ENCODE assay signal across 8 cellular contexts in the genomic region with DNA sequence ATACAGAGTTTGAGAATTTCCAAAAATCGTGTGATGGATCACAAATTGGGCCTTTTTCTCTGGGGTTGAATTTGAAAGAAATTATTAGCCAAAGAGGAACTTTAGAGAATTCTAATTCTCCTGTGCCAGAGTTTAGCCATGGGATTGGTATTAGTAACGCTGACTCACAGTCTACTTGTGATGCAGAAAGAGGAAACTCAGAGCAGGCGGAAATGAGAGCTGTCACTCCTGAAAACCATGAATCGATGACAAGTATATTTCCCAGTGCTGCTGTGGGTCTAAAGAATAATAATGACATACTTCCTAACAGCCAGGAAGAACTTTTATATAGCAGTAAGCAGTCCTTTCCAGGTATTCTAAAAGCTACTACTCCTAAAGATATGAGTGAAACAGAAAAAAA.
DNase-seq lines count a peak whose midpoint lies in the region; ATAC-seq and TF ChIP-seq lines count a peak whose summit lies in the region.

No MANE protein-coding gene starts in this region.

- no peaks in the 10 kb centered on the region for H3K9me2 ChIP-seq in HCT116 (ENCODE audit: insufficient read depth)

- H3K27ac Mint-ChIP-seq in CD4-positive, CD25-positive, alpha-beta regulatory T cell: peak overlapping the region; percentile 26 to 74 (median 52)
- H3K27ac Mint-ChIP-seq in T-helper 17 cell: peak overlapping the region; percentile 41

- peaks cover 12% of the 10 kb centered on the region for H3K36me3 ChIP-seq in CD4-positive, CD25-positive, alpha-beta regulatory T cell (ENCODE audit: control insufficient read depth, insufficient read depth, low read length)
- no peaks in the 10 kb centered on the region for H3K36me3 ChIP-seq in HCT116 (ENCODE audit: control insufficient read depth in 1 of 2, insufficient read depth in 2 of 2, low read length in 2 of 2)

- H2AFZ ChIP-seq in HCT116 (ENCODE audit: low read depth, low read length, poor library complexity, severe bottlenecking): no peak overlapping the region

- peaks cover 0 to 2% (median 0%) of the 10 kb centered on the region in 7 donors for H3K9me3 Mint-ChIP-seq in CD4-positive, CD25-positive, alpha-beta regulatory T cell

- peak in 1 of 3 donors; percentile 9 for DNase-seq in CD4-positive, CD25-positive, alpha-beta regulatory T cell
- DNase-seq in HCT116 (ENCODE audit: low read depth, low spot score) (peak; percentile 12), T-helper 17 cell (no peak), hepatic stellate cell (ENCODE audit: low spot score) (peak; percentile 27), LoVo (ENCODE audit: low spot score) (no peak), GM20000 (ENCODE audit: low spot score) (no peak)

- no TSS peak for BruUV-seq in HCT116 (replicated peaks; lab: Mats Ljungman, UMichigan)

- H3K9ac ChIP-seq in HCT116 (ENCODE audit: low read length): no peak overlapping the region

- no peak overlapping the region for H3K27ac ChIP-seq in CD4-positive, CD25-positive, alpha-beta regulatory T cell (ENCODE audit: insufficient read depth, low read length, poor library complexity, severe bottlenecking)
- H3K27ac ChIP-seq in HCT116 (ENCODE audit: low read depth, low read length): no peak overlapping the region

- TF ChIP-seq CTCF in HCT116 (IDR thresholded peaks at IDR 0.05 in 2 of 3, conservative IDR thresholded peaks at IDR 0.05 in 1 of 3; ENCODE audit: borderline replicate concordance in 1 of 3, insufficient read depth in 1 of 3, low read depth in 2 of 3, low read length in 2 of 3) (no peak), GM20000 (IDR thresholded peaks at IDR 0.05; ENCODE audit: extremely low read depth, missing control alignments) (no peak)

- RAD21 ChIA-PET in HCT116 (lab: Charles Lee; ENCODE audit: low non-redundant PET in 1 of 2, low total read pairs in 2 of 2, uncharacterized antibody in 2 of 2, unreplicated experiment in 2 of 2): no interaction called here

- 0 out of 2 replicates have a peak, but pooled peaks have one; percentile 3 for TF ChIP-seq RAD21 in HCT116 (IDR thresholded peaks at IDR 0.05; ENCODE audit: low read depth)

- no peak for TF ChIP-seq POLR2A in HCT116 (IDR thresholded peaks at IDR 0.05; ENCODE audit: borderline replicate concordance, extremely low read depth, insufficient read depth, insufficient read length)

- no peaks in the 10 kb centered on the region for H3K9me3 ChIP-seq in CD4-positive, CD25-positive, alpha-beta regulatory T cell (ENCODE audit: control insufficient read depth in 2 of 2, low read length in 2 of 2)
- H3K9me3 ChIP-seq in HCT116 (ENCODE audit: control insufficient read depth in 1 of 2, insufficient read depth in 1 of 2, low read depth in 1 of 2, low read length in 2 of 2) (no peaks in the 10 kb centered on the region), T-helper 17 cell (ENCODE audit: control insufficient read depth, low read length, poor library complexity, severe bottlenecking) (no peaks in the 10 kb centered on the region)

- POLR2A ChIA-PET in HCT116 (lab: Charles Lee): interaction anchor here (0.6 kb wide), 1 partner anchor 99 kb away, joined by 3 read pairs; no protein-coding TSS in a partner anchor

- H3K4me2 ChIP-seq in HCT116 (ENCODE audit: low read length): peak overlapping the region; percentile 34; the same call in 1 of the 2 replicates

- H3K36me3 Mint-ChIP-seq in CD4-positive, CD25-positive, alpha-beta regulatory T cell: peaks cover 10% of the 10 kb centered on the region
- peaks cover 3% of the 10 kb centered on the region for H3K36me3 Mint-ChIP-seq in T-helper 17 cell (ENCODE audit: low read depth)

- CTCF ChIA-PET in HCT116 (lab: Charles Lee): no interaction called here

- no peak for ATAC-seq in CD4-positive, CD25-positive, alpha-beta regulatory T cell (ENCODE audit: low read depth in 2 of 2)
- ATAC-seq in HCT116: no peak
- ATAC-seq in T-helper 17 cell: peak; percentile 27
- ATAC-seq in GM21576 (IDR thresholded peaks at IDR 0.05; ENCODE audit: unreplicated experiment): no peak
- no peak for ATAC-seq in GM21360 (IDR thresholded peaks at IDR 0.05; ENCODE audit: unreplicated experiment)

- H4K20me1 ChIP-seq in HCT116 (ENCODE audit: insufficient read depth): no peaks in the 10 kb centered on the region

- H3K4me1 ChIP-seq in CD4-positive, CD25-positive, alpha-beta regulatory T cell (ENCODE audit: control insufficient read depth, insufficient read depth, low read length, poor library complexity, severe bottlenecking): peaks cover 11% of the 10 kb centered on the region
- peaks cover 0 to 12% of the 10 kb centered on the region in 2 experiments; a peak in 2 of 4 replicates for H3K4me1 ChIP-seq in HCT116 (ENCODE audit: control insufficient read depth in 1 of 2, insufficient read depth in 2 of 2, low read length in 2 of 2)

- intact Hi-C loops in HCT116 (cut with micrococcal nuclease): no loop called here

- H3K79me2 ChIP-seq in HCT116 (ENCODE audit: insufficient read depth, low read length): no peaks in the 10 kb centered on the region

- no peak overlapping the region for H3K4me3 ChIP-seq in CD4-positive, CD25-positive, alpha-beta regulatory T cell (ENCODE audit: low read depth, low read length)
- H3K4me3 ChIP-seq in HCT116 (replicated peaks in 1 of 2; ENCODE audit: low read depth in 1 of 2, low read length in 2 of 2): no peak overlapping the region

- H3K4me3 Mint-ChIP-seq in CD4-positive, CD25-positive, alpha-beta regulatory T cell: no peak overlapping the region
- H3K4me3 Mint-ChIP-seq in T-helper 17 cell: peak overlapping the region; percentile 36

- H3K27me3 Mint-ChIP-seq in CD4-positive, CD25-positive, alpha-beta regulatory T cell: no peaks in the 10 kb centered on the region
- H3K27me3 Mint-ChIP-seq in T-helper 17 cell: no peaks in the 10 kb centered on the region

- peaks cover 20 to 41% (median 30%) of the 10 kb centered on the region in 4 donors for H3K4me1 Mint-ChIP-seq in CD4-positive, CD25-positive, alpha-beta regulatory T cell
- peaks cover 18% of the 10 kb centered on the region for H3K4me1 Mint-ChIP-seq in T-helper 17 cell

- H3K27me3 ChIP-seq in CD4-positive, CD25-positive, alpha-beta regulatory T cell (ENCODE audit: control insufficient read depth, insufficient read depth, low read length): no peaks in the 10 kb centered on the region
- H3K27me3 ChIP-seq in HCT116 (ENCODE audit: insufficient read depth, low read length): no peaks in the 10 kb centered on the region

TF ChIP-seq in HCT116, 20 proteins besides CTCF, POLR2A, EP300 and RAD21:
- TF ChIP-seq, protein P1, sequence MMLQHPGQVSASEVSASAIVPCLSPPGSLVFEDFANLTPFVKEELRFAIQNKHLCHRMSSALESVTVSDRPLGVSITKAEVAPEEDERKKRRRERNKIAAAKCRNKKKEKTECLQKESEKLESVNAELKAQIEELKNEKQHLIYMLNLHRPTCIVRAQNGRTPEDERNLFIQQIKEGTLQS (IDR thresholded peaks at IDR 0.05): no peak
- no peak for TF ChIP-seq POLR2AphosphoS5 (IDR thresholded peaks at IDR 0.05; ENCODE audit: low read depth, low read length)
- no peak for TF ChIP-seq YY1 (IDR thresholded peaks at IDR 0.05; ENCODE audit: extremely low read depth, insufficient replicate concordance, low read depth, low read length)
- TF ChIP-seq, protein P2, sequence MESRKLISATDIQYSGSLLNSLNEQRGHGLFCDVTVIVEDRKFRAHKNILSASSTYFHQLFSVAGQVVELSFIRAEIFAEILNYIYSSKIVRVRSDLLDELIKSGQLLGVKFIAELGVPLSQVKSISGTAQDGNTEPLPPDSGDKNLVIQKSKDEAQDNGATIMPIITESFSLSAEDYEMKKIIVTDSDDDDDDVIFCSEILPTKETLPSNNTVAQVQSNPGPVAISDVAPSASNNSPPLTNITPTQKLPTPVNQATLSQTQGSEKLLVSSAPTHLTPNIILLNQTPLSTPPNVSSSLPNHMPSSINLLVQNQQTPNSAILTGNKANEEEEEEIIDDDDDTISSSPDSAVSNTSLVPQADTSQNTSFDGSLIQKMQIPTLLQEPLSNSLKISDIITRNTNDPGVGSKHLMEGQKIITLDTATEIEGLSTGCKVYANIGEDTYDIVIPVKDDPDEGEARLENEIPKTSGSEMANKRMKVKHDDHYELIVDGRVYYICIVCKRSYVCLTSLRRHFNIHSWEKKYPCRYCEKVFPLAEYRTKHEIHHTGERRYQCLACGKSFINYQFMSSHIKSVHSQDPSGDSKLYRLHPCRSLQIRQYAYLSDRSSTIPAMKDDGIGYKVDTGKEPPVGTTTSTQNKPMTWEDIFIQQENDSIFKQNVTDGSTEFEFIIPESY (IDR thresholded peaks at IDR 0.05; ENCODE audit: extremely low read depth, insufficient replicate concordance, low read length): no peak
- TF ChIP-seq FOSL1 (IDR thresholded peaks at IDR 0.05; ENCODE audit: low read depth): peak; percentile 62
- TF ChIP-seq EZH2 (IDR thresholded peaks at IDR 0.05): no peak
- TF ChIP-seq EGR1 (IDR thresholded peaks at IDR 0.05; ENCODE audit: low read depth): no peak
- TF ChIP-seq SRF (IDR thresholded peaks at IDR 0.05; ENCODE audit: low read depth): no peak
- TF ChIP-seq, protein P3, sequence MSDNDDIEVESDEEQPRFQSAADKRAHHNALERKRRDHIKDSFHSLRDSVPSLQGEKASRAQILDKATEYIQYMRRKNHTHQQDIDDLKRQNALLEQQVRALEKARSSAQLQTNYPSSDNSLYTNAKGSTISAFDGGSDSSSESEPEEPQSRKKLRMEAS (IDR thresholded peaks at IDR 0.05): 0 out of 2 replicates have a peak, but pooled peaks have one; percentile 29
- no peak for TF ChIP-seq ZFX (IDR thresholded peaks at IDR 0.05)
- no peak for TF ChIP-seq TCF7L2 (IDR thresholded peaks at IDR 0.05; ENCODE audit: borderline replicate concordance, extremely low read depth, insufficient read depth, insufficient read length)
- peak; percentile 48; the same call in 1 of the 2 replicates for TF ChIP-seq JUND (IDR thresholded peaks at IDR 0.05)
- peak; percentile 19; the same call in 1 of the 2 replicates for TF ChIP-seq SP1 (IDR thresholded peaks at IDR 0.05; ENCODE audit: low read depth)
- no peak for TF ChIP-seq CEBPB (IDR thresholded peaks at IDR 0.05; ENCODE audit: low read depth)
TF ChIP-seq in HCT116: peak in this region for 4.

Comparison
In these comparisons a context has a peak if more than half of its experiments do, and no peak if none do; other contexts are left out.
1. DNase-seq: peak in HCT116 (single experiment) and hepatic stellate cell (single experiment); none in T-helper 17 cell (0 of 3), LoVo (single experiment) and GM20000 (single experiment).